Comparison of ENCODE assay signal across 20 cellular contexts in genomic region chr6:24969343-24969860, GRCh38. TPM values are rescaled to one million over a fixed set of nuclear protein-coding genes. Genes with fewer than 3 reads are reported as not detected.
DNase-seq lines count a peak whose midpoint lies in the region; ATAC-seq and TF ChIP-seq lines count a peak whose summit lies in the region.
"Had no signal": no experiment of that assay in that cellular context is flagged by ENCODE, and none has a peak within 500 bp of the region (broad histone marks: within the 10 kb centered on the region; RNA-seq: fewer than 3 reads in every experiment).

No MANE protein-coding gene starts in this region.

- H3K4me1 Mint-ChIP-seq in activated CD4-positive, alpha-beta T cell treated with anti-CD3 and anti-CD28 coated beads, Interleukin-2, amount 10 ng/mL, durations not matched to agents 24 days and 14 days = peaks cover 23% of the 10 kb centered on the region
- H3K4me1 Mint-ChIP-seq in activated CD8-positive, alpha-beta T cell treated with anti-CD3 and anti-CD28 coated beads, Interleukin-2, amount 10 ng/mL, durations not matched to agents 7 days and 5 days (ENCODE audit: low read depth) = peaks cover 23% of the 10 kb centered on the region
- peaks cover 50 to 70% (median 65%) of the 10 kb centered on the region in 3 donors for H3K4me1 Mint-ChIP-seq in naive B cell

- no peak for TF ChIP-seq CTCF in GM10248 (IDR thresholded peaks at IDR 0.05; ENCODE audit: control extremely low read depth, extremely low read depth, low read depth, missing control alignments)

- peaks cover 15% of the 10 kb centered on the region for H3K36me3 Mint-ChIP-seq in activated CD4-positive, alpha-beta T cell treated with anti-CD3 and anti-CD28 coated beads, Interleukin-2, amount 10 ng/mL, durations not matched to agents 24 days and 14 days (ENCODE audit: low read depth)
- H3K36me3 Mint-ChIP-seq in activated CD8-positive, alpha-beta T cell treated with anti-CD3 and anti-CD28 coated beads, Interleukin-2, amount 10 ng/mL, durations not matched to agents 7 days and 5 days (ENCODE audit: low read depth) = peaks cover 36% of the 10 kb centered on the region
- peaks cover 0 to 7% of the 10 kb centered on the region in 2 donors for H3K36me3 Mint-ChIP-seq in naive B cell

- intact Hi-C loops in activated CD4-positive, alpha-beta T cell treated with anti-CD3 and anti-CD28 coated beads, Interleukin-2, amount 10 ng/mL, durations not matched to agents 24 days and 14 days (cut with micrococcal nuclease) = no loop called here

- H3K27me3 Mint-ChIP-seq in activated CD4-positive, alpha-beta T cell treated with anti-CD3 and anti-CD28 coated beads, Interleukin-2, amount 10 ng/mL, durations not matched to agents 24 days and 14 days = no peaks in the 10 kb centered on the region
- no peaks in the 10 kb centered on the region for H3K27me3 Mint-ChIP-seq in activated CD8-positive, alpha-beta T cell treated with anti-CD3 and anti-CD28 coated beads, Interleukin-2, amount 10 ng/mL, durations not matched to agents 7 days and 5 days (ENCODE audit: low read depth)
- no peaks in the 10 kb centered on the region for H3K27me3 Mint-ChIP-seq in naive B cell
- H3K27me3 Mint-ChIP-seq: CD4-positive, alpha-beta T cell; IgD-negative memory B cell had no signal

- no peak overlapping the region for H3K27ac Mint-ChIP-seq in activated CD4-positive, alpha-beta T cell treated with anti-CD3 and anti-CD28 coated beads, Interleukin-2, amount 10 ng/mL, durations not matched to agents 24 days and 14 days
- H3K27ac Mint-ChIP-seq in activated CD8-positive, alpha-beta T cell treated with anti-CD3 and anti-CD28 coated beads, Interleukin-2, amount 10 ng/mL, durations not matched to agents 7 days and 5 days = peak overlapping the region; percentile 5
- peak overlapping the region in 4 of 6 donors; percentile 32 to 60 (median 44) for H3K27ac Mint-ChIP-seq in naive B cell
- H3K27ac Mint-ChIP-seq: CD4-positive, alpha-beta T cell had no signal

- CTCF ChIA-PET in activated CD8-positive, alpha-beta T cell treated with anti-CD3 and anti-CD28 coated beads, Interleukin-2, amount 10 ng/mL, durations not matched to agents 7 days and 5 days (lab: Charles Lee) = interaction anchor here (0.8 to 2.6 kb wide), 5 partner anchors 13 to 37 kb away, joined by 3 to 15 read pairs (median 4); no protein-coding TSS in a partner anchor
- CTCF ChIA-PET in GM10248 (lab: Yijun Ruan, JAX) = interaction anchor here (1.0 to 1.6 kb wide), 5 partner anchors 11 to 114 kb away, joined by 3 to 5 read pairs (median 3); no protein-coding TSS in a partner anchor

- H3K4me3 Mint-ChIP-seq in activated CD4-positive, alpha-beta T cell treated with anti-CD3 and anti-CD28 coated beads, Interleukin-2, amount 10 ng/mL, durations not matched to agents 24 days and 14 days = no peak overlapping the region
- H3K4me3 Mint-ChIP-seq in activated CD8-positive, alpha-beta T cell treated with anti-CD3 and anti-CD28 coated beads, Interleukin-2, amount 10 ng/mL, durations not matched to agents 7 days and 5 days = no peak overlapping the region
- no peak overlapping the region for H3K4me3 Mint-ChIP-seq in naive B cell

- peak; percentile 42 for DNase-seq in activated CD4-positive, alpha-beta T cell treated with anti-CD3 and anti-CD28 coated beads, Interleukin-2, amount 10 ng/mL, durations not matched to agents 24 days and 14 days
- DNase-seq in activated CD4-positive, alpha-beta T cell treated with anti-CD3 and anti-CD28 coated beads, Interleukin-2, amount 50 U/mL, for 4 hours = no peak
- no peak for DNase-seq in activated CD8-positive, alpha-beta T cell treated with anti-CD3 and anti-CD28 coated beads, Interleukin-2, amount 10 ng/mL, durations not matched to agents 7 days and 5 days
- DNase-seq in naive B cell = no peak
- no peak for DNase-seq in GM10248 (ENCODE audit: extremely low spot score)
- no peak for DNase-seq in NCI-H2081 treated with DMSO at 0.1 percent for 48 hours (lab: John Stamatoyannopoulos, UW)
- no peak for DNase-seq in MV-4-11 (lab: John Stamatoyannopoulos, UW)
- DNase-seq: 8988T; BE2C; CD4-positive, alpha-beta T cell; Kasumi-1; MM.1S; NCI-H1092 treated with DMSO at 0.1 percent for 48 hours; NCI-H2081; NCI-H446 treated with DMSO at 0.1 percent for 48 hours; OCI-M1; Right ventricle myocardium superior had no signal

- POLR2A ChIA-PET in activated CD8-positive, alpha-beta T cell treated with anti-CD3 and anti-CD28 coated beads, Interleukin-2, amount 10 ng/mL, durations not matched to agents 7 days and 5 days (lab: Charles Lee) = no interaction called here
- POLR2A ChIA-PET in GM10248 (lab: Yijun Ruan, JAX) = no interaction called here

- H3K9me3 Mint-ChIP-seq in activated CD4-positive, alpha-beta T cell treated with anti-CD3 and anti-CD28 coated beads, Interleukin-2, amount 10 ng/mL, durations not matched to agents 24 days and 14 days = peaks cover 4% of the 10 kb centered on the region
- peaks cover 7% of the 10 kb centered on the region for H3K9me3 Mint-ChIP-seq in activated CD8-positive, alpha-beta T cell treated with anti-CD3 and anti-CD28 coated beads, Interleukin-2, amount 10 ng/mL, durations not matched to agents 7 days and 5 days (ENCODE audit: insufficient read depth)
- no peaks in the 10 kb centered on the region for H3K9me3 Mint-ChIP-seq in naive B cell
- H3K9me3 Mint-ChIP-seq: IgD-negative memory B cell had no signal

- ATAC-seq in activated CD8-positive, alpha-beta T cell treated with anti-CD3 and anti-CD28 coated beads, Interleukin-2, amount 10 ng/mL, durations not matched to agents 7 days and 5 days = no peak
- no peak for ATAC-seq in naive B cell (ENCODE audit: low read depth in 2 of 2)
- ATAC-seq in HG02852 (IDR thresholded peaks at IDR 0.05; ENCODE audit: unreplicated experiment) = no peak

RNA-seq across cellular contexts. Expression of gene RIPOR2, which starts 33.6 kb away (rescaled TPM):
- 25.3 and 26.5 TPM in 2 replicates for total RNA-seq in activated CD4-positive, alpha-beta T cell treated with anti-CD3 and anti-CD28 coated beads, Interleukin-2, amount 10 ng/mL, durations not matched to agents 24 days and 14 days
- 100 to 1,000 TPM; 154 to 156 TPM for total RNA-seq in activated CD8-positive, alpha-beta T cell treated with anti-CD3 and anti-CD28 coated beads, Interleukin-2, amount 10 ng/mL, durations not matched to agents 7 days and 5 days
- 100 to 1,000 TPM; 464 to 666 (median 484) TPM for polyA plus RNA-seq in naive B cell (ENCODE audit: low read depth in 6 of 6)
- total RNA-seq: HT1080 had no signal
